Comparison of ENCODE assay signal across 28 cellular contexts in genomic region chr6:45231660-45232059, GRCh38.
"Had no signal": no experiment of that assay in that cellular context is flagged by ENCODE, and none has a peak within 500 bp of the region (broad histone marks: within the 10 kb centered on the region; RNA-seq: fewer than 3 reads in every experiment).

No MANE protein-coding gene starts in this region.

- DNase-seq: colonic mucosa; cortex of kidney; dermis blood vessel endothelial cell; dorsolateral prefrontal cortex; effector CD4-positive, alpha-beta T cell; effector CD8-positive, alpha-beta T cell; effector memory CD4-positive, alpha-beta T cell; effector memory CD8-positive, alpha-beta T cell; endodermal cell; erythroblast; esophagus squamous epithelium; foreskin fibroblast; foreskin keratinocyte; foreskin melanocyte; gastrocnemius medialis; glutamatergic neuron; head of caudate nucleus; heart left ventricle; heart right ventricle had no signal

- ATAC-seq: effector memory CD8-positive, alpha-beta T cell; esophagus mucosa; foreskin keratinocyte; gastrocnemius medialis; gastroesophageal sphincter; heart left ventricle; heart right ventricle had no signal

- FAIRE-seq: colon, endometrium, endothelial cell of umbilical vein, frontal cortex had no signal

- H3K27ac ChIP-seq: colonic mucosa, coronary artery, dorsolateral prefrontal cortex, epithelial cell of prostate, esophagus muscularis mucosa, esophagus squamous epithelium, foreskin keratinocyte, gastrocnemius medialis, gastroesophageal sphincter, heart left ventricle, heart right ventricle had no signal

- H3K9me3 ChIP-seq: colonic mucosa had no signal

- H3K4me1 ChIP-seq: colonic mucosa, esophagus muscularis mucosa, esophagus squamous epithelium, foreskin keratinocyte, gastrocnemius medialis, gastroesophageal sphincter, heart left ventricle, heart right ventricle had no signal

- H3K4me3 ChIP-seq: colonic mucosa, coronary artery, dorsolateral prefrontal cortex, esophagus muscularis mucosa, esophagus squamous epithelium, gastrocnemius medialis, gastroesophageal sphincter, heart left ventricle, heart right ventricle had no signal

- H3K27me3 ChIP-seq: colonic mucosa, dorsolateral prefrontal cortex, esophagus muscularis mucosa, esophagus squamous epithelium, foreskin keratinocyte, gastrocnemius medialis, gastroesophageal sphincter, heart left ventricle, heart right ventricle had no signal

- H3K36me3 ChIP-seq: colonic mucosa, esophagus squamous epithelium, gastrocnemius medialis, heart left ventricle had no signal
